ENCODE assay signal across 9 cellular contexts in genomic region chr7:118312966-118313365, GRCh38.
A peak's percentile ranks its signal among the peaks of the same experiment; 100 is the strongest.
DNase-seq lines count a peak whose midpoint lies in the region; ATAC-seq and TF ChIP-seq lines count a peak whose summit lies in the region.
"Had no signal": no experiment of that assay in that cellular context is flagged by ENCODE, and none has a peak within 500 bp of the region (broad histone marks: within the 10 kb centered on the region; RNA-seq: fewer than 3 reads in every experiment).

No MANE protein-coding gene starts in this region.

- H3K4me3 ChIP-seq in WERI-Rb-1 (ENCODE audit: low read depth, low read length), result no peak overlapping the region

- H3K36me3 Mint-ChIP-seq in activated T-helper 2 cell treated with anti-CD3 and anti-CD28 coated beads, Interferon-gamma antibody, Interleukin-2, Interleukin-4, amounts not matched to agents 10 μg/mL and 5 μg/mL and 100 μg/mL, durations not matched to agents 14 hours and 24 hours and 36 hours (ENCODE audit: low read depth), result peaks cover 54% of the 10 kb centered on the region
- H3K36me3 Mint-ChIP-seq: activated naive CD8-positive, alpha-beta T cell treated with anti-CD3 and anti-CD28 coated beads, Interleukin-2, amount 10 ng/mL, durations not matched to agents 7 days and 5 days had no signal

- H3K9me3 Mint-ChIP-seq in activated T-helper 2 cell treated with anti-CD3 and anti-CD28 coated beads, Interferon-gamma antibody, Interleukin-2, Interleukin-4, amounts not matched to agents 10 μg/mL and 5 μg/mL and 100 μg/mL, durations not matched to agents 14 hours and 24 hours and 36 hours, result peaks cover 57% of the 10 kb centered on the region

- H3K9me3 ChIP-seq in WERI-Rb-1 (ENCODE audit: severe bottlenecking), result no peaks in the 10 kb centered on the region

- TF ChIP-seq CTCF in WERI-Rb-1 (IDR thresholded peaks at IDR 0.05; ENCODE audit: low read depth, low read length), result no peak

- DNase-seq in activated T-helper 2 cell treated with anti-CD3 and anti-CD28 coated beads, Interferon-gamma antibody, Interleukin-2, Interleukin-4, amounts not matched to agents 10 μg/mL and 5 μg/mL and 100 μg/mL, durations not matched to agents 14 hours and 24 hours and 36 hours (ENCODE audit: low spot score), result no peak
- DNase-seq in WERI-Rb-1 (no peak), nucleus accumbens (lab: John Stamatoyannopoulos, UW) (no peak), Right ventricle myocardium inferior (ENCODE audit: missing footprints) (no peak)
- DNase-seq: activated naive CD8-positive, alpha-beta T cell treated with anti-CD3 and anti-CD28 coated beads, Interleukin-2, amount 10 ng/mL, durations not matched to agents 7 days and 5 days; stimulated activated CD4-positive, alpha-beta T cell treated with anti-CD3 and anti-CD28 coated beads, Interleukin-12 subunit alpha, Interleukin-12 subunit beta, amount 100 ng/mL, for 4 hours had no signal

- no peaks in the 10 kb centered on the region for H3K36me3 ChIP-seq in WERI-Rb-1

- no peaks in the 10 kb centered on the region for H3K27me3 ChIP-seq in WERI-Rb-1 (ENCODE audit: insufficient read depth, low read depth, severe bottlenecking)

- H3K4me3 Mint-ChIP-seq in activated T-helper 2 cell treated with anti-CD3 and anti-CD28 coated beads, Interferon-gamma antibody, Interleukin-2, Interleukin-4, amounts not matched to agents 10 μg/mL and 5 μg/mL and 100 μg/mL, durations not matched to agents 14 hours and 24 hours and 36 hours (ENCODE audit: low read depth), result no peak overlapping the region
- H3K4me3 Mint-ChIP-seq: activated naive CD8-positive, alpha-beta T cell treated with anti-CD3 and anti-CD28 coated beads, Interleukin-2, amount 10 ng/mL, durations not matched to agents 7 days and 5 days had no signal

- intact Hi-C loops in activated T-helper 2 cell treated with anti-CD3 and anti-CD28 coated beads, Interferon-gamma antibody, Interleukin-2, Interleukin-4, amounts not matched to agents 10 μg/mL and 5 μg/mL and 100 μg/mL, durations not matched to agents 14 hours and 24 hours and 36 hours (cut with micrococcal nuclease), result loop anchor here (1.0 to 5.0 kb wide), 3 partner anchors 15 to 231 kb away; partner anchors contain the start of gene LSM8
- intact Hi-C loops in Right ventricle myocardium inferior (cut with DNase I), result no loop called here

- peak overlapping the region; percentile 86 for H3K27ac Mint-ChIP-seq in activated T-helper 2 cell treated with anti-CD3 and anti-CD28 coated beads, Interferon-gamma antibody, Interleukin-2, Interleukin-4, amounts not matched to agents 10 μg/mL and 5 μg/mL and 100 μg/mL, durations not matched to agents 14 hours and 24 hours and 36 hours
- H3K27ac Mint-ChIP-seq: activated naive CD8-positive, alpha-beta T cell treated with anti-CD3 and anti-CD28 coated beads, Interleukin-2, amount 10 ng/mL, durations not matched to agents 7 days and 5 days had no signal

- peaks cover 33% of the 10 kb centered on the region for H3K4me1 Mint-ChIP-seq in activated T-helper 2 cell treated with anti-CD3 and anti-CD28 coated beads, Interferon-gamma antibody, Interleukin-2, Interleukin-4, amounts not matched to agents 10 μg/mL and 5 μg/mL and 100 μg/mL, durations not matched to agents 14 hours and 24 hours and 36 hours (ENCODE audit: low read depth)

- no peak overlapping the region for H3K27ac ChIP-seq in WERI-Rb-1

- ATAC-seq in GM18870 (IDR thresholded peaks at IDR 0.05; ENCODE audit: unreplicated experiment), result peak; percentile 76
- ATAC-seq in GM21529 (IDR thresholded peaks at IDR 0.05; ENCODE audit: unreplicated experiment), result peak; percentile 45
- peak; percentile 63 for ATAC-seq in HG03159 (IDR thresholded peaks at IDR 0.05; ENCODE audit: unreplicated experiment)
- no peak for ATAC-seq in Right ventricle myocardium inferior

- no peaks in the 10 kb centered on the region for H3K27me3 Mint-ChIP-seq in activated T-helper 2 cell treated with anti-CD3 and anti-CD28 coated beads, Interferon-gamma antibody, Interleukin-2, Interleukin-4, amounts not matched to agents 10 μg/mL and 5 μg/mL and 100 μg/mL, durations not matched to agents 14 hours and 24 hours and 36 hours (ENCODE audit: low read depth)
